Comparison of ENCODE assay signal across 1 cellular context in genomic region chr2:229947544-229947943, GRCh38.
TF ChIP-seq lines count a peak whose summit lies in the region.

No MANE protein-coding gene starts in this region.

TF ChIP-seq in GM12878, 131 proteins besides CTCF, POLR2A, EP300 and RAD21 (continued from another document and continues in another):
- TF ChIP-seq, protein P1, sequence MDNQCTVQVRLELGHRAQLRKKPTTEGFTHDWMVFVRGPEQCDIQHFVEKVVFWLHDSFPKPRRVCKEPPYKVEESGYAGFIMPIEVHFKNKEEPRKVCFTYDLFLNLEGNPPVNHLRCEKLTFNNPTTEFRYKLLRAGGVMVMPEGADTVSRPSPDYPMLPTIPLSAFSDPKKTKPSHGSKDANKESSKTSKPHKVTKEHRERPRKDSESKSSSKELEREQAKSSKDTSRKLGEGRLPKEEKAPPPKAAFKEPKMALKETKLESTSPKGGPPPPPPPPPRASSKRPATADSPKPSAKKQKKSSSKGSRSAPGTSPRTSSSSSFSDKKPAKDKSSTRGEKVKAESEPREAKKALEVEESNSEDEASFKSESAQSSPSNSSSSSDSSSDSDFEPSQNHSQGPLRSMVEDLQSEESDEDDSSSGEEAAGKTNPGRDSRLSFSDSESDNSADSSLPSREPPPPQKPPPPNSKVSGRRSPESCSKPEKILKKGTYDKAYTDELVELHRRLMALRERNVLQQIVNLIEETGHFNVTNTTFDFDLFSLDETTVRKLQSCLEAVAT (IDR thresholded peaks at IDR 0.05), result no peak
- TF ChIP-seq PAX5 (IDR thresholded peaks at IDR 0.05; ENCODE audit: borderline replicate concordance, low read depth, low read length), result no peak
- TF ChIP-seq SMARCA5 (IDR thresholded peaks at IDR 0.05), result no peak
- TF ChIP-seq RUNX3 (IDR thresholded peaks at IDR 0.05; ENCODE audit: low read length), result peak; percentile 83
- no peak for TF ChIP-seq WRNIP1 (IDR thresholded peaks at IDR 0.05; ENCODE audit: borderline replicate concordance, low read depth, low read length)
- no peak for TF ChIP-seq CHD2 (IDR thresholded peaks at IDR 0.05; ENCODE audit: borderline replicate concordance, low read depth, low read length)
- TF ChIP-seq CREM (IDR thresholded peaks at IDR 0.05; ENCODE audit: low read depth), result peak; percentile 80
- peak; percentile 73 for TF ChIP-seq MEF2A (IDR thresholded peaks at IDR 0.05; ENCODE audit: insufficient read depth, low read depth, low read length)
- TF ChIP-seq CBFB (IDR thresholded peaks at IDR 0.05; ENCODE audit: low read depth), result no peak
- TF ChIP-seq IKZF1 (conservative IDR thresholded peaks at IDR 0.05), result peak; percentile 70
- no peak for TF ChIP-seq HDAC2 (IDR thresholded peaks at IDR 0.05)
- TF ChIP-seq PAX8 (IDR thresholded peaks at IDR 0.05), result no peak
- no peak for TF ChIP-seq TCF12 (IDR thresholded peaks at IDR 0.05; ENCODE audit: low read depth, low read length)
- TF ChIP-seq, protein P2, sequence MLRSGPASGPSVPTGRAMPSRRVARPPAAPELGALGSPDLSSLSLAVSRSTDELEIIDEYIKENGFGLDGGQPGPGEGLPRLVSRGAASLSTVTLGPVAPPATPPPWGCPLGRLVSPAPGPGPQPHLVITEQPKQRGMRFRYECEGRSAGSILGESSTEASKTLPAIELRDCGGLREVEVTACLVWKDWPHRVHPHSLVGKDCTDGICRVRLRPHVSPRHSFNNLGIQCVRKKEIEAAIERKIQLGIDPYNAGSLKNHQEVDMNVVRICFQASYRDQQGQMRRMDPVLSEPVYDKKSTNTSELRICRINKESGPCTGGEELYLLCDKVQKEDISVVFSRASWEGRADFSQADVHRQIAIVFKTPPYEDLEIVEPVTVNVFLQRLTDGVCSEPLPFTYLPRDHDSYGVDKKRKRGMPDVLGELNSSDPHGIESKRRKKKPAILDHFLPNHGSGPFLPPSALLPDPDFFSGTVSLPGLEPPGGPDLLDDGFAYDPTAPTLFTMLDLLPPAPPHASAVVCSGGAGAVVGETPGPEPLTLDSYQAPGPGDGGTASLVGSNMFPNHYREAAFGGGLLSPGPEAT (IDR thresholded peaks at IDR 0.05; ENCODE audit: low read depth), result no peak
- TF ChIP-seq, protein P3, sequence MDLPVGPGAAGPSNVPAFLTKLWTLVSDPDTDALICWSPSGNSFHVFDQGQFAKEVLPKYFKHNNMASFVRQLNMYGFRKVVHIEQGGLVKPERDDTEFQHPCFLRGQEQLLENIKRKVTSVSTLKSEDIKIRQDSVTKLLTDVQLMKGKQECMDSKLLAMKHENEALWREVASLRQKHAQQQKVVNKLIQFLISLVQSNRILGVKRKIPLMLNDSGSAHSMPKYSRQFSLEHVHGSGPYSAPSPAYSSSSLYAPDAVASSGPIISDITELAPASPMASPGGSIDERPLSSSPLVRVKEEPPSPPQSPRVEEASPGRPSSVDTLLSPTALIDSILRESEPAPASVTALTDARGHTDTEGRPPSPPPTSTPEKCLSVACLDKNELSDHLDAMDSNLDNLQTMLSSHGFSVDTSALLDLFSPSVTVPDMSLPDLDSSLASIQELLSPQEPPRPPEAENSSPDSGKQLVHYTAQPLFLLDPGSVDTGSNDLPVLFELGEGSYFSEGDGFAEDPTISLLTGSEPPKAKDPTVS (IDR thresholded peaks at IDR 0.05; ENCODE audit: low read depth, low read length), result no peak
- no peak for TF ChIP-seq ZNF274 (IDR thresholded peaks at IDR 0.05; ENCODE audit: insufficient read depth, insufficient read length)
- TF ChIP-seq BCL11A (IDR thresholded peaks at IDR 0.05; ENCODE audit: low read depth, low read length), result peak; percentile 48; the same call in 1 of the 2 replicates
- peak; percentile 83 for TF ChIP-seq DPF2 (IDR thresholded peaks at IDR 0.05)
- TF ChIP-seq HDAC6 (IDR thresholded peaks at IDR 0.05; ENCODE audit: unreplicated experiment), result no peak
- TF ChIP-seq ESRRA (IDR thresholded peaks at IDR 0.05; ENCODE audit: low read length), result no peak
- no peak for TF ChIP-seq NFXL1 (IDR thresholded peaks at IDR 0.05; ENCODE audit: borderline replicate concordance)
- TF ChIP-seq SP1 (IDR thresholded peaks at IDR 0.05; ENCODE audit: low read depth, low read length), result no peak
- TF ChIP-seq, protein P4, sequence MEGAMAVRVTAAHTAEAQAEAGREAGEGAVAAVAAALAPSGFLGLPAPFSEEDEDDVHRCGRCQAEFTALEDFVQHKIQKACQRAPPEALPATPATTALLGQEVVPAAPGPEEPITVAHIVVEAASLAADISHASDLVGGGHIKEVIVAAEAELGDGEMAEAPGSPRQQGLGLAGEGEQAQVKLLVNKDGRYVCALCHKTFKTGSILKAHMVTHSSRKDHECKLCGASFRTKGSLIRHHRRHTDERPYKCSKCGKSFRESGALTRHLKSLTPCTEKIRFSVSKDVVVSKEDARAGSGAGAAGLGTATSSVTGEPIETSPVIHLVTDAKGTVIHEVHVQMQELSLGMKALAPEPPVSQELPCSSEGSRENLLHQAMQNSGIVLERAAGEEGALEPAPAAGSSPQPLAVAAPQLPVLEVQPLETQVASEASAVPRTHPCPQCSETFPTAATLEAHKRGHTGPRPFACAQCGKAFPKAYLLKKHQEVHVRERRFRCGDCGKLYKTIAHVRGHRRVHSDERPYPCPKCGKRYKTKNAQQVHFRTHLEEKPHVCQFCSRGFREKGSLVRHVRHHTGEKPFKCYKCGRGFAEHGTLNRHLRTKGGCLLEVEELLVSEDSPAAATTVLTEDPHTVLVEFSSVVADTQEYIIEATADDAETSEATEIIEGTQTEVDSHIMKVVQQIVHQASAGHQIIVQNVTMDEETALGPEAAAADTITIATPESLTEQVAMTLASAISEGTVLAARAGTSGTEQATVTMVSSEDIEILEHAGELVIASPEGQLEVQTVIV (IDR thresholded peaks at IDR 0.05; ENCODE audit: borderline replicate concordance, partially characterized antibody), result no peak
- TF ChIP-seq RB1 (IDR thresholded peaks at IDR 0.05; ENCODE audit: borderline replicate concordance), result no peak
- no peak for TF ChIP-seq HDGF (IDR thresholded peaks at IDR 0.05)
- no peak for TF ChIP-seq KDM1A (IDR thresholded peaks at IDR 0.05; ENCODE audit: borderline replicate concordance)
- TF ChIP-seq RELA (IDR thresholded peaks at IDR 0.05; ENCODE audit: borderline replicate concordance, partially characterized antibody), result no peak
- no peak for TF ChIP-seq KAT2A (conservative IDR thresholded peaks at IDR 0.05; ENCODE audit: control insufficient read depth, low read depth, low read length)
- TF ChIP-seq GABPA (IDR thresholded peaks at IDR 0.05; ENCODE audit: low read depth), result 0 out of 2 replicates have a peak, but pooled peaks have one; percentile 10
- TF ChIP-seq ZNF24 (IDR thresholded peaks at IDR 0.05), result no peak
- no peak for TF ChIP-seq SMAD5 (IDR thresholded peaks at IDR 0.05; ENCODE audit: low read depth)
- no peak for TF ChIP-seq ZZZ3 (IDR thresholded peaks at IDR 0.05; ENCODE audit: control insufficient read depth, insufficient read length, low read depth)
- no peak for TF ChIP-seq CBX3 (IDR thresholded peaks at IDR 0.05; ENCODE audit: borderline replicate concordance, low read depth)
- no peak for TF ChIP-seq EZH2 (IDR thresholded peaks at IDR 0.05; ENCODE audit: borderline replicate concordance, control insufficient read depth, low read depth, low read length)
- TF ChIP-seq, protein P5, sequence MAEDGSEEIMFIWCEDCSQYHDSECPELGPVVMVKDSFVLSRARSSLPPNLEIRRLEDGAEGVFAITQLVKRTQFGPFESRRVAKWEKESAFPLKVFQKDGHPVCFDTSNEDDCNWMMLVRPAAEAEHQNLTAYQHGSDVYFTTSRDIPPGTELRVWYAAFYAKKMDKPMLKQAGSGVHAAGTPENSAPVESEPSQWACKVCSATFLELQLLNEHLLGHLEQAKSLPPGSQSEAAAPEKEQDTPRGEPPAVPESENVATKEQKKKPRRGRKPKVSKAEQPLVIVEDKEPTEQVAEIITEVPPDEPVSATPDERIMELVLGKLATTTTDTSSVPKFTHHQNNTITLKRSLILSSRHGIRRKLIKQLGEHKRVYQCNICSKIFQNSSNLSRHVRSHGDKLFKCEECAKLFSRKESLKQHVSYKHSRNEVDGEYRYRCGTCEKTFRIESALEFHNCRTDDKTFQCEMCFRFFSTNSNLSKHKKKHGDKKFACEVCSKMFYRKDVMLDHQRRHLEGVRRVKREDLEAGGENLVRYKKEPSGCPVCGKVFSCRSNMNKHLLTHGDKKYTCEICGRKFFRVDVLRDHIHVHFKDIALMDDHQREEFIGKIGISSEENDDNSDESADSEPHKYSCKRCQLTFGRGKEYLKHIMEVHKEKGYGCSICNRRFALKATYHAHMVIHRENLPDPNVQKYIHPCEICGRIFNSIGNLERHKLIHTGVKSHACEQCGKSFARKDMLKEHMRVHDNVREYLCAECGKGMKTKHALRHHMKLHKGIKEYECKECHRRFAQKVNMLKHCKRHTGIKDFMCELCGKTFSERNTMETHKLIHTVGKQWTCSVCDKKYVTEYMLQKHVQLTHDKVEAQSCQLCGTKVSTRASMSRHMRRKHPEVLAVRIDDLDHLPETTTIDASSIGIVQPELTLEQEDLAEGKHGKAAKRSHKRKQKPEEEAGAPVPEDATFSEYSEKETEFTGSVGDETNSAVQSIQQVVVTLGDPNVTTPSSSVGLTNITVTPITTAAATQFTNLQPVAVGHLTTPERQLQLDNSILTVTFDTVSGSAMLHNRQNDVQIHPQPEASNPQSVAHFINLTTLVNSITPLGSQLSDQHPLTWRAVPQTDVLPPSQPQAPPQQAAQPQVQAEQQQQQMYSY (CRISPR knock-in tag; IDR thresholded peaks at IDR 0.05), result no peak
- peak; percentile 60; the same call in 1 of the 2 replicates for TF ChIP-seq MTA3 (IDR thresholded peaks at IDR 0.05; ENCODE audit: borderline replicate concordance, low read length)
- no peak for TF ChIP-seq FOS (IDR thresholded peaks at IDR 0.05; ENCODE audit: borderline replicate concordance, extremely low read depth, insufficient read length)
- TF ChIP-seq, protein P6, sequence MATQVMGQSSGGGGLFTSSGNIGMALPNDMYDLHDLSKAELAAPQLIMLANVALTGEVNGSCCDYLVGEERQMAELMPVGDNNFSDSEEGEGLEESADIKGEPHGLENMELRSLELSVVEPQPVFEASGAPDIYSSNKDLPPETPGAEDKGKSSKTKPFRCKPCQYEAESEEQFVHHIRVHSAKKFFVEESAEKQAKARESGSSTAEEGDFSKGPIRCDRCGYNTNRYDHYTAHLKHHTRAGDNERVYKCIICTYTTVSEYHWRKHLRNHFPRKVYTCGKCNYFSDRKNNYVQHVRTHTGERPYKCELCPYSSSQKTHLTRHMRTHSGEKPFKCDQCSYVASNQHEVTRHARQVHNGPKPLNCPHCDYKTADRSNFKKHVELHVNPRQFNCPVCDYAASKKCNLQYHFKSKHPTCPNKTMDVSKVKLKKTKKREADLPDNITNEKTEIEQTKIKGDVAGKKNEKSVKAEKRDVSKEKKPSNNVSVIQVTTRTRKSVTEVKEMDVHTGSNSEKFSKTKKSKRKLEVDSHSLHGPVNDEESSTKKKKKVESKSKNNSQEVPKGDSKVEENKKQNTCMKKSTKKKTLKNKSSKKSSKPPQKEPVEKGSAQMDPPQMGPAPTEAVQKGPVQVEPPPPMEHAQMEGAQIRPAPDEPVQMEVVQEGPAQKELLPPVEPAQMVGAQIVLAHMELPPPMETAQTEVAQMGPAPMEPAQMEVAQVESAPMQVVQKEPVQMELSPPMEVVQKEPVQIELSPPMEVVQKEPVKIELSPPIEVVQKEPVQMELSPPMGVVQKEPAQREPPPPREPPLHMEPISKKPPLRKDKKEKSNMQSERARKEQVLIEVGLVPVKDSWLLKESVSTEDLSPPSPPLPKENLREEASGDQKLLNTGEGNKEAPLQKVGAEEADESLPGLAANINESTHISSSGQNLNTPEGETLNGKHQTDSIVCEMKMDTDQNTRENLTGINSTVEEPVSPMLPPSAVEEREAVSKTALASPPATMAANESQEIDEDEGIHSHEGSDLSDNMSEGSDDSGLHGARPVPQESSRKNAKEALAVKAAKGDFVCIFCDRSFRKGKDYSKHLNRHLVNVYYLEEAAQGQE (IDR thresholded peaks at IDR 0.05; ENCODE audit: low read depth, low read length), result no peak
- no peak for TF ChIP-seq CHD4 (IDR thresholded peaks at IDR 0.05)
- TF ChIP-seq, protein P7, sequence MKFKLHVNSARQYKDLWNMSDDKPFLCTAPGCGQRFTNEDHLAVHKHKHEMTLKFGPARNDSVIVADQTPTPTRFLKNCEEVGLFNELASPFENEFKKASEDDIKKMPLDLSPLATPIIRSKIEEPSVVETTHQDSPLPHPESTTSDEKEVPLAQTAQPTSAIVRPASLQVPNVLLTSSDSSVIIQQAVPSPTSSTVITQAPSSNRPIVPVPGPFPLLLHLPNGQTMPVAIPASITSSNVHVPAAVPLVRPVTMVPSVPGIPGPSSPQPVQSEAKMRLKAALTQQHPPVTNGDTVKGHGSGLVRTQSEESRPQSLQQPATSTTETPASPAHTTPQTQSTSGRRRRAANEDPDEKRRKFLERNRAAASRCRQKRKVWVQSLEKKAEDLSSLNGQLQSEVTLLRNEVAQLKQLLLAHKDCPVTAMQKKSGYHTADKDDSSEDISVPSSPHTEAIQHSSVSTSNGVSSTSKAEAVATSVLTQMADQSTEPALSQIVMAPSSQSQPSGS (IDR thresholded peaks at IDR 0.05; ENCODE audit: low read length), result 0 out of 2 replicates have a peak, but pooled peaks have one; percentile 69
- TF ChIP-seq TARDBP (IDR thresholded peaks at IDR 0.05; ENCODE audit: borderline replicate concordance), result no peak
- TF ChIP-seq, protein P8, sequence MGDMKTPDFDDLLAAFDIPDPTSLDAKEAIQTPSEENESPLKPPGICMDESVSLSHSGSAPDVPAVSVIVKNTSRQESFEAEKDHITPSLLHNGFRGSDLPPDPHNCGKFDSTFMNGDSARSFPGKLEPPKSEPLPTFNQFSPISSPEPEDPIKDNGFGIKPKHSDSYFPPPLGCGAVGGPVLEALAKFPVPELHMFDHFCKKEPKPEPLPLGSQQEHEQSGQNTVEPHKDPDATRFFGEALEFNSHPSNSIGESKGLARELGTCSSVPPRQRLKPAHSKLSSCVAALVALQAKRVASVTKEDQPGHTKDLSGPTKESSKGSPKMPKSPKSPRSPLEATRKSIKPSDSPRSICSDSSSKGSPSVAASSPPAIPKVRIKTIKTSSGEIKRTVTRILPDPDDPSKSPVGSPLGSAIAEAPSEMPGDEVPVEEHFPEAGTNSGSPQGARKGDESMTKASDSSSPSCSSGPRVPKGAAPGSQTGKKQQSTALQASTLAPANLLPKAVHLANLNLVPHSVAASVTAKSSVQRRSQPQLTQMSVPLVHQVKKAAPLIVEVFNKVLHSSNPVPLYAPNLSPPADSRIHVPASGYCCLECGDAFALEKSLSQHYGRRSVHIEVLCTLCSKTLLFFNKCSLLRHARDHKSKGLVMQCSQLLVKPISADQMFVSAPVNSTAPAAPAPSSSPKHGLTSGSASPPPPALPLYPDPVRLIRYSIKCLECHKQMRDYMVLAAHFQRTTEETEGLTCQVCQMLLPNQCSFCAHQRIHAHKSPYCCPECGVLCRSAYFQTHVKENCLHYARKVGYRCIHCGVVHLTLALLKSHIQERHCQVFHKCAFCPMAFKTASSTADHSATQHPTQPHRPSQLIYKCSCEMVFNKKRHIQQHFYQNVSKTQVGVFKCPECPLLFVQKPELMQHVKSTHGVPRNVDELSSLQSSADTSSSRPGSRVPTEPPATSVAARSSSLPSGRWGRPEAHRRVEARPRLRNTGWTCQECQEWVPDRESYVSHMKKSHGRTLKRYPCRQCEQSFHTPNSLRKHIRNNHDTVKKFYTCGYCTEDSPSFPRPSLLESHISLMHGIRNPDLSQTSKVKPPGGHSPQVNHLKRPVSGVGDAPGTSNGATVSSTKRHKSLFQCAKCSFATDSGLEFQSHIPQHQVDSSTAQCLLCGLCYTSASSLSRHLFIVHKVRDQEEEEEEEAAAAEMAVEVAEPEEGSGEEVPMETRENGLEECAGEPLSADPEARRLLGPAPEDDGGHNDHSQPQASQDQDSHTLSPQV (IDR thresholded peaks at IDR 0.05), result no peak
- no peak for TF ChIP-seq RFX5 (IDR thresholded peaks at IDR 0.05; ENCODE audit: low read depth, low read length)
- no peak for TF ChIP-seq NRF1 (conservative IDR thresholded peaks at IDR 0.05; ENCODE audit: low read depth, low read length)
- TF ChIP-seq LARP7 (IDR thresholded peaks at IDR 0.05), result no peak
